In the genomic region with DNA sequence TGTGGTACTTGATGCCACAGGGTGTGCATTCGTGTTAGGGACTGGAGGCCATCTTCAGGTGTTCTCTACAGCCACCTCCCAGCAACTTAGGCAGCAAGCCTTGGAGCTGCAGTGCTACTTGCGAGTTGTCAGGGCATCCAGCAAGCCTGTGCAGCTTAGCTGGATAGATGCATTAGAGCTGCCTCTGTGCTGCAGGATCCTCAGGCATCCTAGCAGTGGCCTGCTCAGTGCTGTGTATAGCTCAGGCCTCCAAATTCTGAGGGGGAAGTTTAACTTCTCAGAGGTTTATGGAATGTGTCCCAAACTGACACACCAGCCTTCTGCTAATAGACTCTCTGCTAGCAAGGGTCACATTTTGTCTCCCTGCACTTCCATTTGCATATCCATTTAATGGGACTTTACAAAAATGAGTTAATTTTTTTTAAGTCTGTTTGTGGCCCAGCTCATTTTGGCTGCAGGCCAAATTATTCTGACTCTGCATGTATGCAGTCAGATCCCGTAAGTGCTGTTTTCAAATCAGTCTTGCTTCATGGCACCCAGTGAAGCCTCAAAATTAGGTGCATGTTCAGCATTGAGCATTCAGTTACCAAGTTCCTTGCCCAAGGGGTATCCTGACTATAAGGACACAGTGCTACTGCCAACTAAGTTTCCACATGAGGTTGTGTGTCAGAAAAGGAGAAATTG, we compare ENCODE assay signal across 1 cellular context.
A peak's percentile ranks its signal among the peaks of the same experiment; 100 is the strongest.
TF ChIP-seq lines count a peak whose summit lies in the region.

No MANE protein-coding gene starts in this region.

TF ChIP-seq in K562, 482 proteins besides CTCF, POLR2A, EP300 and RAD21 (continues in another document):
- TF ChIP-seq CSDE1 (IDR thresholded peaks at IDR 0.05) (no peak), ZNF134 (CRISPR knock-in tag; conservative IDR thresholded peaks at IDR 0.05) (no peak), POLR2G (IDR thresholded peaks at IDR 0.05; ENCODE audit: low read depth, low read length) (no peak), NFRKB (IDR thresholded peaks at IDR 0.05; ENCODE audit: low read depth) (no peak), SIX5 (IDR thresholded peaks at IDR 0.05; ENCODE audit: borderline replicate concordance in 1 of 2, insufficient read depth in 1 of 2, low read depth in 1 of 2, low read length in 2 of 2) (no peak), SRSF3 (IDR thresholded peaks at IDR 0.05; ENCODE audit: insufficient read depth, low read length) (no peak), TCF7L2 (IDR thresholded peaks at IDR 0.05; ENCODE audit: low read depth, low read length) (no peak), XRCC3 (IDR thresholded peaks at IDR 0.05) (no peak), ZNF347 (CRISPR knock-in tag; IDR thresholded peaks at IDR 0.05; ENCODE audit: low read depth) (no peak), MBD2 (IDR thresholded peaks at IDR 0.05; ENCODE audit: borderline replicate concordance, low read depth) (no peak), ATF7 (IDR thresholded peaks at IDR 0.05) (no peak), CBFA2T2 (conservative IDR thresholded peaks at IDR 0.05) (no peak), ZNF707 (CRISPR knock-in tag; conservative IDR thresholded peaks at IDR 0.05) (no peak), SP1 (CRISPR knock-in tag; IDR thresholded peaks at IDR 0.05) (no peak), NFE2 (IDR thresholded peaks at IDR 0.05; ENCODE audit: low read depth) (peak; percentile 42; the same call in 1 of the 2 replicates), TBL1XR1 (IDR thresholded peaks at IDR 0.05; ENCODE audit: low read length in 2 of 2) (no peak), C11orf30 (IDR thresholded peaks at IDR 0.05; ENCODE audit: low read depth) (peak; percentile 55), FIP1L1 (IDR thresholded peaks at IDR 0.05; ENCODE audit: low read depth, low read length, poor library complexity, severe bottlenecking) (no peak), CHCHD3 (CRISPR knock-in tag; IDR thresholded peaks at IDR 0.05) (no peak), MAFG (tag; conservative IDR thresholded peaks at IDR 0.05) (peak; percentile 36), MCM5 (IDR thresholded peaks at IDR 0.05; ENCODE audit: low read depth) (no peak), CEBPB (tag; IDR thresholded peaks at IDR 0.05) (no peak), SREBF1 (IDR thresholded peaks at IDR 0.05; ENCODE audit: borderline replicate concordance, low read depth, low read length) (no peak), STAT5A (IDR thresholded peaks at IDR 0.05; ENCODE audit: borderline replicate concordance, low read length) (no peak), RBM22 (IDR thresholded peaks at IDR 0.05; ENCODE audit: low read depth, low read length, poor library complexity, severe bottlenecking) (no peak), PYGO2 (tag; IDR thresholded peaks at IDR 0.05) (no peak), KLF1 (tag; IDR thresholded peaks at IDR 0.05) (no peak), ZNF274 (IDR thresholded peaks at IDR 0.05; ENCODE audit: borderline replicate concordance, low read depth, low read length) (no peak), EP400 (IDR thresholded peaks at IDR 0.05) (no peak), MAFF (IDR thresholded peaks at IDR 0.05; ENCODE audit: low read length) (0 out of 2 replicates have a peak, but pooled peaks have one; percentile 3), HEY1 (CRISPR knock-in tag; IDR thresholded peaks at IDR 0.05; ENCODE audit: borderline replicate concordance) (no peak), NFIC (IDR thresholded peaks at IDR 0.05) (peak; percentile 99), NFIX (CRISPR knock-in tag; IDR thresholded peaks at IDR 0.05; ENCODE audit: low read depth) (peak; percentile 88), TFAM (CRISPR knock-in tag; conservative IDR thresholded peaks at IDR 0.05) (no peak), ZNF699 (CRISPR knock-in tag; IDR thresholded peaks at IDR 0.05; ENCODE audit: insufficient replicate concordance) (no peak), ZNF445 (CRISPR knock-in tag; IDR thresholded peaks at IDR 0.05; ENCODE audit: low read depth) (no peak), L3MBTL2 (IDR thresholded peaks at IDR 0.05) (no peak), ZNF311 (CRISPR knock-in tag; IDR thresholded peaks at IDR 0.05) (no peak), RUNX1 (IDR thresholded peaks at IDR 0.05; ENCODE audit: low read depth) (no peak), PHB2 (IDR thresholded peaks at IDR 0.05; ENCODE audit: low read depth) (no peak), RFX7 (CRISPR knock-in tag; IDR thresholded peaks at IDR 0.05) (no peak), FOXJ2 (tag; IDR thresholded peaks at IDR 0.05) (no peak), POU5F1 (IDR thresholded peaks at IDR 0.05; ENCODE audit: borderline replicate concordance, low read depth, low read length, partially characterized antibody) (no peak)
- TF ChIP-seq, protein P1, sequence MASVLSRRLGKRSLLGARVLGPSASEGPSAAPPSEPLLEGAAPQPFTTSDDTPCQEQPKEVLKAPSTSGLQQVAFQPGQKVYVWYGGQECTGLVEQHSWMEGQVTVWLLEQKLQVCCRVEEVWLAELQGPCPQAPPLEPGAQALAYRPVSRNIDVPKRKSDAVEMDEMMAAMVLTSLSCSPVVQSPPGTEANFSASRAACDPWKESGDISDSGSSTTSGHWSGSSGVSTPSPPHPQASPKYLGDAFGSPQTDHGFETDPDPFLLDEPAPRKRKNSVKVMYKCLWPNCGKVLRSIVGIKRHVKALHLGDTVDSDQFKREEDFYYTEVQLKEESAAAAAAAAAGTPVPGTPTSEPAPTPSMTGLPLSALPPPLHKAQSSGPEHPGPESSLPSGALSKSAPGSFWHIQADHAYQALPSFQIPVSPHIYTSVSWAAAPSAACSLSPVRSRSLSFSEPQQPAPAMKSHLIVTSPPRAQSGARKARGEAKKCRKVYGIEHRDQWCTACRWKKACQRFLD (CRISPR knock-in tag; IDR thresholded peaks at IDR 0.05), result no peak
- TF ChIP-seq, protein P2, sequence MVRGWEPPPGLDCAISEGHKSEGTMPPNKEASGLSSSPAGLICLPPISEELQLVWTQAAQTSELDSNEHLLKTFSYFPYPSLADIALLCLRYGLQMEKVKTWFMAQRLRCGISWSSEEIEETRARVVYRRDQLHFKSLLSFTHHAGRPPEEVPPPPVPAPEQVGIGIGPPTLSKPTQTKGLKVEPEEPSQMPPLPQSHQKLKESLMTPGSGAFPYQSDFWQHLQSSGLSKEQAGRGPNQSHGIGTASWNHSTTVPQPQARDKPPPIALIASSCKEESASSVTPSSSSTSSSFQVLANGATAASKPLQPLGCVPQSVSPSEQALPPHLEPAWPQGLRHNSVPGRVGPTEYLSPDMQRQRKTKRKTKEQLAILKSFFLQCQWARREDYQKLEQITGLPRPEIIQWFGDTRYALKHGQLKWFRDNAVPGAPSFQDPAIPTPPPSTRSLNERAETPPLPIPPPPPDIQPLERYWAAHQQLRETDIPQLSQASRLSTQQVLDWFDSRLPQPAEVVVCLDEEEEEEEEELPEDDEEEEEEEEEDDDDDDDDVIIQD (CRISPR knock-in tag; IDR thresholded peaks at IDR 0.05), result no peak
- TF ChIP-seq, protein P3, sequence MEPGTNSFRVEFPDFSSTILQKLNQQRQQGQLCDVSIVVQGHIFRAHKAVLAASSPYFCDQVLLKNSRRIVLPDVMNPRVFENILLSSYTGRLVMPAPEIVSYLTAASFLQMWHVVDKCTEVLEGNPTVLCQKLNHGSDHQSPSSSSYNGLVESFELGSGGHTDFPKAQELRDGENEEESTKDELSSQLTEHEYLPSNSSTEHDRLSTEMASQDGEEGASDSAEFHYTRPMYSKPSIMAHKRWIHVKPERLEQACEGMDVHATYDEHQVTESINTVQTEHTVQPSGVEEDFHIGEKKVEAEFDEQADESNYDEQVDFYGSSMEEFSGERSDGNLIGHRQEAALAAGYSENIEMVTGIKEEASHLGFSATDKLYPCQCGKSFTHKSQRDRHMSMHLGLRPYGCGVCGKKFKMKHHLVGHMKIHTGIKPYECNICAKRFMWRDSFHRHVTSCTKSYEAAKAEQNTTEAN (CRISPR knock-in tag; IDR thresholded peaks at IDR 0.05), result no peak
- TF ChIP-seq, protein P4, sequence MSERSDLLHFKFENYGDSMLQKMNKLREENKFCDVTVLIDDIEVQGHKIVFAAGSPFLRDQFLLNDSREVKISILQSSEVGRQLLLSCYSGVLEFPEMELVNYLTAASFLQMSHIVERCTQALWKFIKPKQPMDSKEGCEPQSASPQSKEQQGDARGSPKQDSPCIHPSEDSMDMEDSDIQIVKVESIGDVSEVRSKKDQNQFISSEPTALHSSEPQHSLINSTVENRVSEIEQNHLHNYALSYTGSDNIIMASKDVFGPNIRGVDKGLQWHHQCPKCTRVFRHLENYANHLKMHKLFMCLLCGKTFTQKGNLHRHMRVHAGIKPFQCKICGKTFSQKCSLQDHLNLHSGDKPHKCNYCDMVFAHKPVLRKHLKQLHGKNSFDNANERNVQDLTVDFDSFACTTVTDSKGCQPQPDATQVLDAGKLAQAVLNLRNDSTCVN (CRISPR knock-in tag; IDR thresholded peaks at IDR 0.05), result no peak
- TF ChIP-seq, protein P5, sequence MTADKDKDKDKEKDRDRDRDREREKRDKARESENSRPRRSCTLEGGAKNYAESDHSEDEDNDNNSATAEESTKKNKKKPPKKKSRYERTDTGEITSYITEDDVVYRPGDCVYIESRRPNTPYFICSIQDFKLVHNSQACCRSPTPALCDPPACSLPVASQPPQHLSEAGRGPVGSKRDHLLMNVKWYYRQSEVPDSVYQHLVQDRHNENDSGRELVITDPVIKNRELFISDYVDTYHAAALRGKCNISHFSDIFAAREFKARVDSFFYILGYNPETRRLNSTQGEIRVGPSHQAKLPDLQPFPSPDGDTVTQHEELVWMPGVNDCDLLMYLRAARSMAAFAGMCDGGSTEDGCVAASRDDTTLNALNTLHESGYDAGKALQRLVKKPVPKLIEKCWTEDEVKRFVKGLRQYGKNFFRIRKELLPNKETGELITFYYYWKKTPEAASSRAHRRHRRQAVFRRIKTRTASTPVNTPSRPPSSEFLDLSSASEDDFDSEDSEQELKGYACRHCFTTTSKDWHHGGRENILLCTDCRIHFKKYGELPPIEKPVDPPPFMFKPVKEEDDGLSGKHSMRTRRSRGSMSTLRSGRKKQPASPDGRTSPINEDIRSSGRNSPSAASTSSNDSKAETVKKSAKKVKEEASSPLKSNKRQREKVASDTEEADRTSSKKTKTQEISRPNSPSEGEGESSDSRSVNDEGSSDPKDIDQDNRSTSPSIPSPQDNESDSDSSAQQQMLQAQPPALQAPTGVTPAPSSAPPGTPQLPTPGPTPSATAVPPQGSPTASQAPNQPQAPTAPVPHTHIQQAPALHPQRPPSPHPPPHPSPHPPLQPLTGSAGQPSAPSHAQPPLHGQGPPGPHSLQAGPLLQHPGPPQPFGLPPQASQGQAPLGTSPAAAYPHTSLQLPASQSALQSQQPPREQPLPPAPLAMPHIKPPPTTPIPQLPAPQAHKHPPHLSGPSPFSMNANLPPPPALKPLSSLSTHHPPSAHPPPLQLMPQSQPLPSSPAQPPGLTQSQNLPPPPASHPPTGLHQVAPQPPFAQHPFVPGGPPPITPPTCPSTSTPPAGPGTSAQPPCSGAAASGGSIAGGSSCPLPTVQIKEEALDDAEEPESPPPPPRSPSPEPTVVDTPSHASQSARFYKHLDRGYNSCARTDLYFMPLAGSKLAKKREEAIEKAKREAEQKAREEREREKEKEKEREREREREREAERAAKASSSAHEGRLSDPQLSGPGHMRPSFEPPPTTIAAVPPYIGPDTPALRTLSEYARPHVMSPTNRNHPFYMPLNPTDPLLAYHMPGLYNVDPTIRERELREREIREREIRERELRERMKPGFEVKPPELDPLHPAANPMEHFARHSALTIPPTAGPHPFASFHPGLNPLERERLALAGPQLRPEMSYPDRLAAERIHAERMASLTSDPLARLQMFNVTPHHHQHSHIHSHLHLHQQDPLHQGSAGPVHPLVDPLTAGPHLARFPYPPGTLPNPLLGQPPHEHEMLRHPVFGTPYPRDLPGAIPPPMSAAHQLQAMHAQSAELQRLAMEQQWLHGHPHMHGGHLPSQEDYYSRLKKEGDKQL (CRISPR knock-in tag; IDR thresholded peaks at IDR 0.05; ENCODE audit: borderline replicate concordance), result no peak
- TF ChIP-seq, protein P6, sequence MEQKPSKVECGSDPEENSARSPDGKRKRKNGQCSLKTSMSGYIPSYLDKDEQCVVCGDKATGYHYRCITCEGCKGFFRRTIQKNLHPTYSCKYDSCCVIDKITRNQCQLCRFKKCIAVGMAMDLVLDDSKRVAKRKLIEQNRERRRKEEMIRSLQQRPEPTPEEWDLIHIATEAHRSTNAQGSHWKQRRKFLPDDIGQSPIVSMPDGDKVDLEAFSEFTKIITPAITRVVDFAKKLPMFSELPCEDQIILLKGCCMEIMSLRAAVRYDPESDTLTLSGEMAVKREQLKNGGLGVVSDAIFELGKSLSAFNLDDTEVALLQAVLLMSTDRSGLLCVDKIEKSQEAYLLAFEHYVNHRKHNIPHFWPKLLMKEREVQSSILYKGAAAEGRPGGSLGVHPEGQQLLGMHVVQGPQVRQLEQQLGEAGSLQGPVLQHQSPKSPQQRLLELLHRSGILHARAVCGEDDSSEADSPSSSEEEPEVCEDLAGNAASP (IDR thresholded peaks at IDR 0.05), result no peak
- TF ChIP-seq, protein P7, sequence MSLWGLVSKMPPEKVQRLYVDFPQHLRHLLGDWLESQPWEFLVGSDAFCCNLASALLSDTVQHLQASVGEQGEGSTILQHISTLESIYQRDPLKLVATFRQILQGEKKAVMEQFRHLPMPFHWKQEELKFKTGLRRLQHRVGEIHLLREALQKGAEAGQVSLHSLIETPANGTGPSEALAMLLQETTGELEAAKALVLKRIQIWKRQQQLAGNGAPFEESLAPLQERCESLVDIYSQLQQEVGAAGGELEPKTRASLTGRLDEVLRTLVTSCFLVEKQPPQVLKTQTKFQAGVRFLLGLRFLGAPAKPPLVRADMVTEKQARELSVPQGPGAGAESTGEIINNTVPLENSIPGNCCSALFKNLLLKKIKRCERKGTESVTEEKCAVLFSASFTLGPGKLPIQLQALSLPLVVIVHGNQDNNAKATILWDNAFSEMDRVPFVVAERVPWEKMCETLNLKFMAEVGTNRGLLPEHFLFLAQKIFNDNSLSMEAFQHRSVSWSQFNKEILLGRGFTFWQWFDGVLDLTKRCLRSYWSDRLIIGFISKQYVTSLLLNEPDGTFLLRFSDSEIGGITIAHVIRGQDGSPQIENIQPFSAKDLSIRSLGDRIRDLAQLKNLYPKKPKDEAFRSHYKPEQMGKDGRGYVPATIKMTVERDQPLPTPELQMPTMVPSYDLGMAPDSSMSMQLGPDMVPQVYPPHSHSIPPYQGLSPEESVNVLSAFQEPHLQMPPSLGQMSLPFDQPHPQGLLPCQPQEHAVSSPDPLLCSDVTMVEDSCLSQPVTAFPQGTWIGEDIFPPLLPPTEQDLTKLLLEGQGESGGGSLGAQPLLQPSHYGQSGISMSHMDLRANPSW (CRISPR knock-in tag; IDR thresholded peaks at IDR 0.05), result no peak
- TF ChIP-seq, protein P8, sequence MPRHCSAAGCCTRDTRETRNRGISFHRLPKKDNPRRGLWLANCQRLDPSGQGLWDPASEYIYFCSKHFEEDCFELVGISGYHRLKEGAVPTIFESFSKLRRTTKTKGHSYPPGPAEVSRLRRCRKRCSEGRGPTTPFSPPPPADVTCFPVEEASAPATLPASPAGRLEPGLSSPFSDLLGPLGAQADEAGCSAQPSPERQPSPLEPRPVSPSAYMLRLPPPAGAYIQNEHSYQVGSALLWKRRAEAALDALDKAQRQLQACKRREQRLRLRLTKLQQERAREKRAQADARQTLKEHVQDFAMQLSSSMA (CRISPR knock-in tag; IDR thresholded peaks at IDR 0.05), result no peak
- TF ChIP-seq, protein P9, sequence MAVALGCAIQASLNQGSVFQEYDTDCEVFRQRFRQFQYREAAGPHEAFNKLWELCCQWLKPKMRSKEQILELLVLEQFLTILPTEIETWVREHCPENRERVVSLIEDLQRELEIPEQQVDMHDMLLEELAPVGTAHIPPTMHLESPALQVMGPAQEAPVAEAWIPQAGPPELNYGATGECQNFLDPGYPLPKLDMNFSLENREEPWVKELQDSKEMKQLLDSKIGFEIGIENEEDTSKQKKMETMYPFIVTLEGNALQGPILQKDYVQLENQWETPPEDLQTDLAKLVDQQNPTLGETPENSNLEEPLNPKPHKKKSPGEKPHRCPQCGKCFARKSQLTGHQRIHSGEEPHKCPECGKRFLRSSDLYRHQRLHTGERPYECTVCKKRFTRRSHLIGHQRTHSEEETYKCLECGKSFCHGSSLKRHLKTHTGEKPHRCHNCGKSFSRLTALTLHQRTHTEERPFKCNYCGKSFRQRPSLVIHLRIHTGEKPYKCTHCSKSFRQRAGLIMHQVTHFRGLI (CRISPR knock-in tag; IDR thresholded peaks at IDR 0.05), result no peak
